ENCODE assay signal across 29 cellular contexts in the genomic region with DNA sequence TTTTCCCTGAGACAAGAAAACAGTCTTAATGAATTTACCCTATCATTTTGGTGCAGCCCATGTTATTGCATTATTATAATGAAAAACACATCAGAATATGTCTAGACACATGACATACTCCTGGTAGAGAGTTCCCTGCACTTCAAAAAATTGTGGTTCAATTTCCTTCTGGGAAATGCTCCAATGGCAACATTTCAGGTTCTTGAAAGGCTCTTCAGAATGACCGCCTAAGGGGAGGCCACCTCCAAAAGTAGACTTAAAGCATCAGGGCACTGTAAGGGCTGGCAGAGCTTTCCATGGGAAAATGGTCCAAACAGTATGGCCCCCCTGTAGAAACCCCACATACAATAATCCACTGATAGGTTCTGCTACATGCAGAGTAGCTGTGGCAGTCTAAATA.
DNase-seq lines count a peak whose midpoint lies in the region; ATAC-seq, FAIRE-seq and TF ChIP-seq lines count a peak whose summit lies in the region.
"Had no signal": no experiment of that assay in that cellular context is flagged by ENCODE, and none has a peak within 500 bp of the region (broad histone marks: within the 10 kb centered on the region; RNA-seq: fewer than 3 reads in every experiment).

No MANE protein-coding gene starts in this region.

- H3K27ac ChIP-seq in astrocyte (ENCODE audit: low read depth, low read length) (no peak overlapping the region), OCI-LY7 (ENCODE audit: low read depth, low read length, poor library complexity, severe bottlenecking) (no peak overlapping the region)
- H3K27ac ChIP-seq: adrenal gland, ovary, suprapubic skin had no signal

- no peak overlapping the region for H3K4me3 ChIP-seq in astrocyte (ENCODE audit: insufficient read depth, low read depth, low read length)
- H3K4me3 ChIP-seq in OCI-LY7 (ENCODE audit: low read depth, low read length, poor library complexity, severe bottlenecking), result no peak overlapping the region
- H3K4me3 ChIP-seq: adrenal gland, ovary, suprapubic skin had no signal

- H3K36me3 ChIP-seq in astrocyte (ENCODE audit: insufficient read depth, low read length) (no peaks in the 10 kb centered on the region), OCI-LY7 (ENCODE audit: insufficient read depth, low read length) (no peaks in the 10 kb centered on the region)
- H3K36me3 ChIP-seq: adrenal gland, BE2C, ovary, suprapubic skin had no signal

- ATAC-seq in GM18868 (IDR thresholded peaks at IDR 0.05; ENCODE audit: unreplicated experiment), result no peak
- ATAC-seq: CD8-positive, alpha-beta T cell; Panc1; SK-N-SH treated with all-trans-retinoic acid at 6 μM for 48 hours; T-helper 17 cell had no signal

- FAIRE-seq in astrocyte (lab: Jason Lieb, UNC), result no peak
- FAIRE-seq: bronchial epithelial cell, GM12891, urothelium cell line had no signal

- no peak overlapping the region for H2AFZ ChIP-seq in astrocyte (ENCODE audit: low read depth, low read length)
- H2AFZ ChIP-seq in OCI-LY7 (ENCODE audit: low read length), result no peak overlapping the region

- no peaks in the 10 kb centered on the region for H3K79me2 ChIP-seq in astrocyte (ENCODE audit: insufficient read depth, low read length)
- H3K79me2 ChIP-seq in OCI-LY7 (ENCODE audit: insufficient read depth, low read depth, low read length), result no peaks in the 10 kb centered on the region

- H3K4me1 Mint-ChIP-seq in astrocyte (ENCODE audit: low read depth, unreplicated experiment) (peaks cover 12% of the 10 kb centered on the region), nephron (peaks cover 16% of the 10 kb centered on the region)
- H3K4me1 Mint-ChIP-seq: activated CD4-positive, alpha-beta memory T cell treated with anti-CD3 and anti-CD28 coated beads, Interleukin-2, amount 10 ng/mL, durations not matched to agents 7 days and 5 days; memory B cell; T-helper 17 cell had no signal

- POLR2A ChIA-PET in OCI-LY7 (lab: Charles Lee), result no interaction called here

- DNase-seq in DMS79 (lab: John Stamatoyannopoulos, UW) (peak; percentile 99), M059J (ENCODE audit: low read depth) (peak; percentile 39), astrocyte (ENCODE audit: low read depth) (peak; percentile 69), OCI-LY7 (ENCODE audit: low spot score) (no peak), COLO829 (ENCODE audit: low spot score) (no peak)
- DNase-seq: ACHN; activated CD4-positive, alpha-beta memory T cell treated with anti-CD3 and anti-CD28 coated beads, Interleukin-2, amount 10 ng/mL, durations not matched to agents 7 days and 5 days; activated CD8-positive, alpha-beta memory T cell treated with anti-CD3 and anti-CD28 coated beads, Interleukin-2, amount 50 U/mL, for 4 hours; activated naive CD4-positive, alpha-beta T cell treated with Interleukin-2 at 50 U/mL for 16 hours; adrenal gland; BE2C; CD8-positive, alpha-beta T cell; H7; hypothalamus; NCI-H1417 treated with DMSO at 0.1 percent for 48 hours; NCI-H526; ovary; Right ventricle myocardium superior; stimulated activated naive CD4-positive, alpha-beta T cell treated with Interleukin-2 at 50 U/mL for 16 hours; T-helper 17 cell had no signal

- H3K27me3 Mint-ChIP-seq in astrocyte (ENCODE audit: low read depth, unreplicated experiment) (no peaks in the 10 kb centered on the region), nephron (ENCODE audit: low read depth) (no peaks in the 10 kb centered on the region)
- H3K27me3 Mint-ChIP-seq: activated CD4-positive, alpha-beta memory T cell treated with anti-CD3 and anti-CD28 coated beads, Interleukin-2, amount 10 ng/mL, durations not matched to agents 7 days and 5 days; memory B cell; T-helper 17 cell had no signal

- H3K36me3 Mint-ChIP-seq in astrocyte (ENCODE audit: low read depth, unreplicated experiment), result no peaks in the 10 kb centered on the region
- H3K36me3 Mint-ChIP-seq in nephron (ENCODE audit: low read depth), result peaks cover 3% of the 10 kb centered on the region
- H3K36me3 Mint-ChIP-seq: CD8-positive, alpha-beta T cell; memory B cell had no signal

- H3K9me3 Mint-ChIP-seq in astrocyte (ENCODE audit: unreplicated experiment), result no peaks in the 10 kb centered on the region
- H3K9me3 Mint-ChIP-seq in nephron, result no peaks in the 10 kb centered on the region
- H3K9me3 Mint-ChIP-seq: CD8-positive, alpha-beta T cell; memory B cell had no signal

- no peak overlapping the region for H3K4me3 Mint-ChIP-seq in astrocyte (ENCODE audit: unreplicated experiment)
- no peak overlapping the region for H3K4me3 Mint-ChIP-seq in nephron
- H3K4me3 Mint-ChIP-seq: activated CD4-positive, alpha-beta memory T cell treated with anti-CD3 and anti-CD28 coated beads, Interleukin-2, amount 10 ng/mL, durations not matched to agents 7 days and 5 days; CD8-positive, alpha-beta T cell; memory B cell; T-helper 17 cell had no signal

- H3K9me3 ChIP-seq in astrocyte (ENCODE audit: insufficient read depth, low read depth, low read length), result no peaks in the 10 kb centered on the region
- H3K9me3 ChIP-seq in OCI-LY7 (ENCODE audit: low read length), result no peaks in the 10 kb centered on the region
- H3K9me3 ChIP-seq: adrenal gland, BE2C, ovary, suprapubic skin had no signal

- TF ChIP-seq CTCF in astrocyte (IDR thresholded peaks at IDR 0.05; ENCODE audit: insufficient read depth, low read depth, low read length) (no peak), nephron (IDR thresholded peaks at IDR 0.05; ENCODE audit: unreplicated experiment in 3 of 3) (no peak), OCI-LY7 (conservative IDR thresholded peaks at IDR 0.05; ENCODE audit: low read length) (no peak)

- H3K4me1 ChIP-seq in astrocyte (ENCODE audit: insufficient read depth, low read length), result peaks cover 1% of the 10 kb centered on the region
- no peaks in the 10 kb centered on the region for H3K4me1 ChIP-seq in OCI-LY7 (ENCODE audit: insufficient read depth, low read length, poor library complexity, severe bottlenecking)
- H3K4me1 ChIP-seq: adrenal gland, BE2C, suprapubic skin had no signal

- BruUV-seq in OCI-LY7 (replicated peaks; lab: Mats Ljungman, UMichigan), result no TSS peak

- H3K27me3 ChIP-seq in astrocyte (ENCODE audit: insufficient read depth, low read length), result no peaks in the 10 kb centered on the region
- H3K27me3 ChIP-seq: adrenal gland, BE2C, ovary, suprapubic skin had no signal

- H4K20me1 ChIP-seq in astrocyte (ENCODE audit: insufficient read depth, low read length) (no peaks in the 10 kb centered on the region), OCI-LY7 (ENCODE audit: insufficient read depth, low read length) (no peaks in the 10 kb centered on the region)

- CTCF ChIA-PET in OCI-LY7 (lab: Charles Lee; ENCODE audit: unreplicated experiment), result no interaction called here

- H3K4me2 ChIP-seq in astrocyte (ENCODE audit: low read length), result no peak overlapping the region
- H3K4me2 ChIP-seq in OCI-LY7 (ENCODE audit: low read length), result no peak overlapping the region

- no peak overlapping the region for H3K9ac ChIP-seq in astrocyte (ENCODE audit: low read length)

- H3K27ac Mint-ChIP-seq in astrocyte (ENCODE audit: unreplicated experiment), result no peak overlapping the region
- H3K27ac Mint-ChIP-seq in nephron, result peak overlapping the region in 2 of 3 experiments; percentile 33 to 71
- H3K27ac Mint-ChIP-seq: activated CD4-positive, alpha-beta memory T cell treated with anti-CD3 and anti-CD28 coated beads, Interleukin-2, amount 10 ng/mL, durations not matched to agents 7 days and 5 days; CD8-positive, alpha-beta T cell; memory B cell; T-helper 17 cell had no signal

- intact Hi-C loops in OCI-LY7 (cut with micrococcal nuclease; ENCODE audit: unreplicated experiment), result no loop called here

- H3K9me2 ChIP-seq in OCI-LY7 (ENCODE audit: insufficient read depth, low read length), result no peaks in the 10 kb centered on the region

Comparison
In these comparisons a context has a peak if more than half of its experiments do, and no peak if none do; other contexts are left out.
1. DNase-seq: peak in DMS79 (single experiment), M059J (single experiment) and astrocyte (single experiment); none in OCI-LY7 (single experiment) and COLO829 (single experiment).